In genomic region chr16:2471016-2471652, GRCh38 we compare ENCODE assay signal across 8 cellular contexts. TPM values are rescaled to one million over a fixed set of nuclear protein-coding genes. Genes with fewer than 3 reads are reported as not detected.
A peak's percentile ranks its signal among the peaks of the same experiment; 100 is the strongest.
DNase-seq lines count a peak whose midpoint lies in the region; TF ChIP-seq lines count a peak whose summit lies in the region.

Gene NTN3 (plus strand): TSS chr16:2471297. CDS start chr16:2471702, 405 bp downstream.

- H3K27me3 ChIP-seq in DOHH2 (ENCODE audit: control insufficient read depth, low read length) = no peaks in the 10 kb centered on the region
- peaks cover 49% of the 10 kb centered on the region for H3K27me3 ChIP-seq in neural progenitor cell

- H3K9me3 ChIP-seq in DOHH2 (ENCODE audit: control insufficient read depth, insufficient read depth, low read length) (no peaks in the 10 kb centered on the region), neural progenitor cell (ENCODE audit: low read depth) (no peaks in the 10 kb centered on the region)

- TF ChIP-seq CTCF in DOHH2 (IDR thresholded peaks at IDR 0.05; ENCODE audit: low read depth, low read length, poor library complexity, severe bottlenecking) (no peak), choroid plexus epithelial cell (conservative IDR thresholded peaks at IDR 0.05; ENCODE audit: low read depth, low read length) (no peak), neural progenitor cell (IDR thresholded peaks at IDR 0.05) (no peak)

- H3K4me1 ChIP-seq in DOHH2 (ENCODE audit: control insufficient read depth, low read length) (peaks cover 76% of the 10 kb centered on the region), neural progenitor cell (peaks cover 46% of the 10 kb centered on the region)

- H3K9me2 ChIP-seq in DOHH2 (replicated peaks; ENCODE audit: control insufficient read depth, low read length) = no peaks in the 10 kb centered on the region

- H3K4me2 ChIP-seq in DOHH2 (ENCODE audit: low read length) = peak within 1 kb of the TSS; percentile 92
- H3K4me2 ChIP-seq in neural progenitor cell = peak within 1 kb of the TSS; percentile 89

- peak within 1 kb of the TSS; percentile 48 for H3K4me3 Mint-ChIP-seq in neural progenitor cell

- peaks cover 16% of the 10 kb centered on the region for H3K27me3 Mint-ChIP-seq in neural progenitor cell (ENCODE audit: insufficient read depth, low read depth)

- H3F3A ChIP-seq in DOHH2 (ENCODE audit: control insufficient read depth, insufficient read depth) (peaks cover 15% of the 10 kb centered on the region), neural progenitor cell (ENCODE audit: low read depth) (peaks cover 62% of the 10 kb centered on the region)

- H3K36me3 Mint-ChIP-seq in neural progenitor cell = no peaks in the 10 kb centered on the region

- H3K27ac ChIP-seq in DOHH2 (ENCODE audit: low read depth, low read length) = peak within 1 kb of the TSS; percentile 95
- H3K27ac ChIP-seq in neural progenitor cell = no peak within 1 kb of the TSS

- peaks cover 24% of the 10 kb centered on the region for H3K4me1 Mint-ChIP-seq in neural progenitor cell

- H3K36me3 ChIP-seq in DOHH2 (ENCODE audit: control insufficient read depth, low read length) (peaks cover 5% of the 10 kb centered on the region; the same call in 1 of the 2 replicates), neural progenitor cell (no peaks in the 10 kb centered on the region)

- H3K9me3 Mint-ChIP-seq in neural progenitor cell = no peaks in the 10 kb centered on the region

- peak within 1 kb of the TSS; percentile 81 for H3K4me3 ChIP-seq in DOHH2 (ENCODE audit: low read length)
- H3K4me3 ChIP-seq in choroid plexus epithelial cell (ENCODE audit: low read depth, low read length) = peak within 1 kb of the TSS; percentile 31
- H3K4me3 ChIP-seq in neural progenitor cell = peak within 1 kb of the TSS; percentile 48

- DNase-seq in NCI-H2107 (lab: John Stamatoyannopoulos, UW) = peak; percentile 54
- no peak for DNase-seq in choroid plexus epithelial cell (ENCODE audit: low read depth)
- peak; percentile 88 for DNase-seq in neural progenitor cell (ENCODE audit: low spot score)
- no peak for DNase-seq in NCI-H2196 (lab: John Stamatoyannopoulos, UW; ENCODE audit: unreplicated experiment)
- no peak for DNase-seq in dermis blood vessel endothelial cell
- no peak for DNase-seq in A172 (ENCODE audit: low spot score)
- no peak for DNase-seq in NCI-H510A (lab: John Stamatoyannopoulos, UW)

- H3K79me2 ChIP-seq in DOHH2 (ENCODE audit: control insufficient read depth, low read length) = peaks cover 33% of the 10 kb centered on the region
- H3K79me2 ChIP-seq in neural progenitor cell (ENCODE audit: low read depth) = peaks cover under 1% of the 10 kb centered on the region

- no peak within 1 kb of the TSS for H2AFZ ChIP-seq in neural progenitor cell (replicated peaks)

- H3K9ac ChIP-seq in neural progenitor cell = no peak within 1 kb of the TSS

- no peak within 1 kb of the TSS for H3K27ac Mint-ChIP-seq in neural progenitor cell

- H4K20me1 ChIP-seq in DOHH2 (ENCODE audit: control insufficient read depth, insufficient read depth, low read depth, low read length) (peaks cover 5% of the 10 kb centered on the region; the same call in 1 of the 2 replicates), neural progenitor cell (ENCODE audit: low read depth) (peaks cover 28% of the 10 kb centered on the region)

RNA-seq across cellular contexts. Expression of gene NTN3, which starts in this region (rescaled TPM):
- total RNA-seq in neural progenitor cell (ENCODE audit: low replicate concordance) = 1.7 and 3.6 TPM in 2 replicates
- not detected in 2 replicates for total RNA-seq in dermis blood vessel endothelial cell
- total RNA-seq in A172 (2014; rRNA removed; shearing (Covaris generic)) = 0.12 TPM in 1 of 2 replicates, not detected in the other

Comparison
In these comparisons a context has a peak if more than half of its experiments do, and no peak if none do; other contexts are left out.
1. H3K4me3 ChIP-seq: peak in every context shown above with its lines; median percentile 81 in DOHH2; 48 in neural progenitor cell; 31 in choroid plexus epithelial cell.
2. DNase-seq: peak in NCI-H2107 (single experiment) and neural progenitor cell (single experiment); none in choroid plexus epithelial cell (single experiment), NCI-H2196 (single experiment), dermis blood vessel endothelial cell (single experiment), A172 (single experiment) and NCI-H510A (single experiment).